Comparison of ENCODE assay signal across 1 cellular context in the genomic region with DNA sequence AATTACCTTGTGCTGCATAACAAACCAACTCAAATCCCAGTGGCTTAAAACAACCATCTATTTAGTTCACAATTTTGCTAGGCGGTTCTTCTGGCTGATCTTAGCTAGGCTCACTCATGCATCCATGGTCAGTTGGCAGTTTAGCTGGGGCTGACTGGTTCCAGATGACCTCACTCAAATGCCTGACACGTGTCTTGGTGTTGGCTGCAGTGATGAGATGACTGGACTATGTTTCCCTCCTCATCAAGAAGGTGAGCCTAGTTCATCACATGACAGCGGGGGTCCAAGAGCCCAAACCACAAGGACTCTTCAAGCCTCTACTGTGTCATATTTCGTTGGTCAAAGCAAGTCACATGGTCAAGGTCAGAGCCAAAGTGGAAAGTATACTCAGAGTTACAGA.
TF ChIP-seq lines count a peak whose summit lies in the region.

No MANE protein-coding gene starts in this region.

TF ChIP-seq in K562, 482 proteins besides CTCF, POLR2A, EP300 and RAD21 (continued from another document):
- peak; percentile 49; the same call in 1 of the 2 replicates for TF ChIP-seq JUND (IDR thresholded peaks at IDR 0.05; ENCODE audit: borderline replicate concordance, low read depth, low read length)
- peak; percentile 41; the same call in 1 of the 3 replicates for TF ChIP-seq JUND (tag; IDR thresholded peaks at IDR 0.05; ENCODE audit: borderline replicate concordance, low read depth, low read length)
TF ChIP-seq in K562: peak in this region for 15.
